In the genomic region with DNA sequence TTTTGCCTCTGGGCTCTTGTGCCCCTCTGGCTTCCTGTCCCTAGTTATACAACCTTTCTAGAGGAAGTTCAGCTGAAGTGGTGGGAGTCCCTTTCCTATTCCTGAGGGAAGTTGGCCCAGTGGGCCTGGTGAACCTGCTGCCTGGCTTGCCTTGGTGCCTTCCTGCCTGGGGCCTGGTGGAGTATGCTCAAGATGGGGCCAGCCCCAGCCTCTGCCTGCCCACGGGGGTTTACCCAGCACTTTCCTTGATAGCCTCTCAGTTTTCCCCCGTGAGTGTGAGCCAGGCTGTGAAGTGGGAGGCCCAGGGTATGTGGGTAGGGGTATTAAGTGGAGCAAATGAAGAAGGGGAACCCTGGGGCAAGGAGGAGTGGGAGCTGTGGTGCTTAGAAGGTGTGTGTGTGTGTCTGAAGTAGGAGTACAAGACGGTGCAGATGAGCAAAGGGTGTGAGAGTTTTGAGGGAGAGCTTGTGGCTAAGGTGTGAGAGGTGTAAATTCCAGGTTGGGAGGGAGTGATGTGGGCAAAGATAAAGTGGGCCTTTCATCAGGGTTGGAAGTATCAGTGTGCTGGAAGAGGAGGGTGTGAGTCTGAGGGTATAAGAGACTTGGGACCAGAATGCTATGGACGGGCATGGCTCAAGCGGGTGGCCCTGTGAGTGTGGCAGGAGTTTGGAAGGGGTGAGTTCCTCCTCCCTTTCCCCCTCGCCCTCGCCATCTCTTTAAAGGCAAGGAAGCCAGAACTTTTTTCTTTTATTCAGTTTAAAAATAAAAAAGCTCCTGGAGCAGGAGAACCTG, we compare ENCODE assay signal across 28 cellular contexts. TPM values are rescaled to one million over a fixed set of nuclear protein-coding genes. Genes with fewer than 3 reads are reported as not detected.
DNase-seq lines count a peak whose midpoint lies in the region; ATAC-seq lines count a peak whose summit lies in the region.
"Had no signal": no experiment of that assay in that cellular context is flagged by ENCODE, and none has a peak within 500 bp of the region (broad histone marks: within the 10 kb centered on the region; RNA-seq: fewer than 3 reads in every experiment).

No MANE protein-coding gene starts in this region.

- no peak for DNase-seq in activated T-cell treated with anti-CD3 and anti-CD28 coated beads, Interleukin-2, amount 50 U/mL, for 4 hours
- DNase-seq in activated T-cell treated with anti-CD3 and anti-CD28 coated beads, Interleukin-2, amount 50 U/mL, for 72 hours: no peak
- no peak for DNase-seq in activated T-helper 1 cell treated with anti-CD3 and anti-CD28 coated beads, Interleukin-12 subunit alpha, Interleukin-12 subunit beta, Interleukin-2, Interleukin-4 antibody, amounts not matched to agents 30 ng/mL and 10 ng/mL and 1 ng/mL, durations not matched to agents 14 hours and 24 hours and 36 hours (ENCODE audit: low spot score)
- peak; percentile 19 for DNase-seq in kidney tubule cell (ENCODE audit: low spot score)
- no peak for DNase-seq in stimulated activated naive CD8-positive, alpha-beta T cell treated with anti-CD3 and anti-CD28 coated beads, Interleukin-15, amount 100 ng/mL, for 72 hours
- DNase-seq in LoVo (ENCODE audit: low spot score): no peak
- DNase-seq in cerebellar nuclear complex (lab: John Stamatoyannopoulos, UW): no peak
- DNase-seq in posterior vena cava (ENCODE audit: low spot score): no peak
- DNase-seq: activated CD8-positive, alpha-beta memory T cell treated with anti-CD3 and anti-CD28 coated beads for 24 hours; activated naive CD8-positive, alpha-beta T cell treated with anti-CD3 and anti-CD28 coated beads, Interleukin-2, amount 10 ng/mL, durations not matched to agents 7 days and 5 days; activated T-cell treated with anti-CD3 and anti-CD28 coated beads, Interleukin-2, amount 50 U/mL, for 24 hours; AML-193; CD4-positive, alpha-beta memory T cell; effector memory CD4-positive, alpha-beta T cell; esophagus squamous epithelium; GM23248; hypothalamus; KBM-7; left ventricle myocardium superior; NCI-H1694; NCI-H510A treated with DMSO at 0.1 percent for 48 hours had no signal

- H3K4me1 Mint-ChIP-seq in activated T-cell treated with anti-CD3 and anti-CD28 coated beads, Interleukin-2, amount 50 U/mL, for 4 hours (ENCODE audit: low read depth): peaks cover 44% of the 10 kb centered on the region
- H3K4me1 Mint-ChIP-seq in activated T-cell treated with anti-CD3 and anti-CD28 coated beads, Interleukin-2, amount 50 U/mL, for 72 hours (ENCODE audit: low read depth): peaks cover 60% of the 10 kb centered on the region
- peaks cover 22% of the 10 kb centered on the region for H3K4me1 Mint-ChIP-seq in activated T-helper 1 cell treated with anti-CD3 and anti-CD28 coated beads, Interleukin-12 subunit alpha, Interleukin-12 subunit beta, Interleukin-2, Interleukin-4 antibody, amounts not matched to agents 30 ng/mL and 10 ng/mL and 1 ng/mL, durations not matched to agents 14 hours and 24 hours and 36 hours (ENCODE audit: low read depth)
- peaks cover 65% of the 10 kb centered on the region for H3K4me1 Mint-ChIP-seq in stimulated activated naive CD8-positive, alpha-beta T cell treated with anti-CD3 and anti-CD28 coated beads, Interleukin-15, amount 100 ng/mL, for 72 hours

- peaks cover 92% of the 10 kb centered on the region for H3K27me3 Mint-ChIP-seq in activated T-cell treated with anti-CD3 and anti-CD28 coated beads, Interleukin-2, amount 50 U/mL, for 4 hours (ENCODE audit: low read depth)
- peaks cover 96% of the 10 kb centered on the region for H3K27me3 Mint-ChIP-seq in activated T-cell treated with anti-CD3 and anti-CD28 coated beads, Interleukin-2, amount 50 U/mL, for 72 hours (ENCODE audit: low read depth)
- peaks cover 88% of the 10 kb centered on the region for H3K27me3 Mint-ChIP-seq in activated T-helper 1 cell treated with anti-CD3 and anti-CD28 coated beads, Interleukin-12 subunit alpha, Interleukin-12 subunit beta, Interleukin-2, Interleukin-4 antibody, amounts not matched to agents 30 ng/mL and 10 ng/mL and 1 ng/mL, durations not matched to agents 14 hours and 24 hours and 36 hours (ENCODE audit: insufficient read depth)
- peaks cover 100% of the 10 kb centered on the region for H3K27me3 Mint-ChIP-seq in stimulated activated naive CD8-positive, alpha-beta T cell treated with anti-CD3 and anti-CD28 coated beads, Interleukin-15, amount 100 ng/mL, for 72 hours

- H3K9me3 Mint-ChIP-seq in activated T-cell treated with anti-CD3 and anti-CD28 coated beads, Interleukin-2, amount 50 U/mL, for 4 hours: no peaks in the 10 kb centered on the region
- H3K9me3 Mint-ChIP-seq in activated T-cell treated with anti-CD3 and anti-CD28 coated beads, Interleukin-2, amount 50 U/mL, for 72 hours: no peaks in the 10 kb centered on the region
- H3K9me3 Mint-ChIP-seq in activated T-helper 1 cell treated with anti-CD3 and anti-CD28 coated beads, Interleukin-12 subunit alpha, Interleukin-12 subunit beta, Interleukin-2, Interleukin-4 antibody, amounts not matched to agents 30 ng/mL and 10 ng/mL and 1 ng/mL, durations not matched to agents 14 hours and 24 hours and 36 hours: no peaks in the 10 kb centered on the region
- no peaks in the 10 kb centered on the region for H3K9me3 Mint-ChIP-seq in stimulated activated naive CD8-positive, alpha-beta T cell treated with anti-CD3 and anti-CD28 coated beads, Interleukin-15, amount 100 ng/mL, for 72 hours
- H3K9me3 Mint-ChIP-seq: activated naive CD8-positive, alpha-beta T cell treated with anti-CD3 and anti-CD28 coated beads, Interleukin-2, amount 10 ng/mL, durations not matched to agents 7 days and 5 days; activated T-cell treated with anti-CD3 and anti-CD28 coated beads, Interleukin-2, amount 50 U/mL, for 24 hours; T-helper 1 cell treated with Interleukin-12 subunit alpha and Interleukin-12 subunit beta and Interleukin-4 antibody, amounts not matched to agents 30 μg/mL and 1 μg/mL, for 36 hours had no signal

- no peak overlapping the region for H3K4me3 Mint-ChIP-seq in activated T-cell treated with anti-CD3 and anti-CD28 coated beads, Interleukin-2, amount 50 U/mL, for 4 hours
- peak overlapping the region in 1 of 2 donors; percentile 40 for H3K4me3 Mint-ChIP-seq in activated T-cell treated with anti-CD3 and anti-CD28 coated beads, Interleukin-2, amount 50 U/mL, for 72 hours
- H3K4me3 Mint-ChIP-seq in activated T-helper 1 cell treated with anti-CD3 and anti-CD28 coated beads, Interleukin-12 subunit alpha, Interleukin-12 subunit beta, Interleukin-2, Interleukin-4 antibody, amounts not matched to agents 30 ng/mL and 10 ng/mL and 1 ng/mL, durations not matched to agents 14 hours and 24 hours and 36 hours: no peak overlapping the region
- no peak overlapping the region for H3K4me3 Mint-ChIP-seq in stimulated activated naive CD8-positive, alpha-beta T cell treated with anti-CD3 and anti-CD28 coated beads, Interleukin-15, amount 100 ng/mL, for 72 hours
- H3K4me3 Mint-ChIP-seq: activated T-cell treated with anti-CD3 and anti-CD28 coated beads, Interleukin-2, amount 50 U/mL, for 24 hours; T-helper 1 cell treated with Interleukin-12 subunit alpha and Interleukin-12 subunit beta and Interleukin-4 antibody, amounts not matched to agents 30 μg/mL and 1 μg/mL, for 36 hours had no signal

- ATAC-seq in activated T-cell treated with anti-CD3 and anti-CD28 coated beads, Interleukin-2, amount 50 U/mL, for 4 hours: peak; percentile 12 to 15
- no peak for ATAC-seq in activated T-cell treated with anti-CD3 and anti-CD28 coated beads, Interleukin-2, amount 50 U/mL, for 72 hours (replicated peaks in 1 of 2)
- peak; percentile 60 for ATAC-seq in stimulated activated naive CD8-positive, alpha-beta T cell treated with anti-CD3 and anti-CD28 coated beads, Interleukin-15, amount 100 ng/mL, for 72 hours
- ATAC-seq: left ventricle myocardium superior had no signal

- H3K36me3 Mint-ChIP-seq in activated T-cell treated with anti-CD3 and anti-CD28 coated beads, Interleukin-2, amount 50 U/mL, for 4 hours (ENCODE audit: insufficient read depth): no peaks in the 10 kb centered on the region
- H3K36me3 Mint-ChIP-seq in activated T-cell treated with anti-CD3 and anti-CD28 coated beads, Interleukin-2, amount 50 U/mL, for 72 hours (ENCODE audit: insufficient read depth in 2 of 2): peaks cover 1% of the 10 kb centered on the region in 2 donors
- H3K36me3 Mint-ChIP-seq in activated T-helper 1 cell treated with anti-CD3 and anti-CD28 coated beads, Interleukin-12 subunit alpha, Interleukin-12 subunit beta, Interleukin-2, Interleukin-4 antibody, amounts not matched to agents 30 ng/mL and 10 ng/mL and 1 ng/mL, durations not matched to agents 14 hours and 24 hours and 36 hours (ENCODE audit: low read depth): peaks cover 2% of the 10 kb centered on the region
- H3K36me3 Mint-ChIP-seq: activated naive CD8-positive, alpha-beta T cell treated with anti-CD3 and anti-CD28 coated beads, Interleukin-2, amount 10 ng/mL, durations not matched to agents 7 days and 5 days; brain; CD4-positive, alpha-beta memory T cell had no signal

- intact Hi-C loops in activated T-helper 1 cell treated with anti-CD3 and anti-CD28 coated beads, Interleukin-12 subunit alpha, Interleukin-12 subunit beta, Interleukin-2, Interleukin-4 antibody, amounts not matched to agents 30 ng/mL and 10 ng/mL and 1 ng/mL, durations not matched to agents 14 hours and 24 hours and 36 hours (cut with micrococcal nuclease): loop anchor here (10.0 kb wide), 1 partner anchor 330 kb away; a partner anchor contains a TSS
- intact Hi-C loops in posterior vena cava (cut with DNase I): loop anchor here in 1 of 2 donors (2.0 kb wide), 1 partner anchor 54 kb away; no protein-coding TSS in a partner anchor

- H3K27ac Mint-ChIP-seq in activated T-cell treated with anti-CD3 and anti-CD28 coated beads, Interleukin-2, amount 50 U/mL, for 72 hours: no peak overlapping the region
- peak overlapping the region; percentile 2 for H3K27ac Mint-ChIP-seq in activated T-helper 1 cell treated with anti-CD3 and anti-CD28 coated beads, Interleukin-12 subunit alpha, Interleukin-12 subunit beta, Interleukin-2, Interleukin-4 antibody, amounts not matched to agents 30 ng/mL and 10 ng/mL and 1 ng/mL, durations not matched to agents 14 hours and 24 hours and 36 hours
- no peak overlapping the region for H3K27ac Mint-ChIP-seq in stimulated activated naive CD8-positive, alpha-beta T cell treated with anti-CD3 and anti-CD28 coated beads, Interleukin-15, amount 100 ng/mL, for 72 hours
- H3K27ac Mint-ChIP-seq: activated naive CD8-positive, alpha-beta T cell treated with anti-CD3 and anti-CD28 coated beads, Interleukin-2, amount 10 ng/mL, durations not matched to agents 7 days and 5 days; activated T-cell treated with anti-CD3 and anti-CD28 coated beads, Interleukin-2, amount 50 U/mL, for 24 hours; CD4-positive, alpha-beta memory T cell; progenitor cell of endocrine pancreas; T-helper 1 cell treated with Interleukin-12 subunit alpha and Interleukin-12 subunit beta and Interleukin-4 antibody, amounts not matched to agents 30 μg/mL and 1 μg/mL, for 36 hours had no signal

RNA-seq across cellular contexts. Expression of a gene that starts 10.9 kb away (rescaled TPM):
- total RNA-seq in activated T-cell treated with anti-CD3 and anti-CD28 coated beads, Interleukin-2, amount 50 U/mL, for 4 hours: not detected
- total RNA-seq in activated T-cell treated with anti-CD3 and anti-CD28 coated beads, Interleukin-2, amount 50 U/mL, for 72 hours: under 1 TPM; 0.38 to 0.90 TPM
- total RNA-seq in activated T-helper 1 cell treated with anti-CD3 and anti-CD28 coated beads, Interleukin-12 subunit alpha, Interleukin-12 subunit beta, Interleukin-2, Interleukin-4 antibody, amounts not matched to agents 30 ng/mL and 10 ng/mL and 1 ng/mL, durations not matched to agents 14 hours and 24 hours and 36 hours: not detected in 2 replicates
- total RNA-seq in posterior vena cava: not detected
- total RNA-seq: activated naive CD8-positive, alpha-beta T cell treated with anti-CD3 and anti-CD28 coated beads, Interleukin-2, amount 10 ng/mL, durations not matched to agents 7 days and 5 days; CD4-positive, alpha-beta memory T cell; esophagus squamous epithelium; frontal cortex; GM23248; left ventricle myocardium superior; mononuclear cell; progenitor cell of endocrine pancreas; RPMI7951; SJSA1 had no signal

Comparison
In these comparisons a context has a peak if more than half of its experiments do, and no peak if none do; other contexts are left out.
1. ATAC-seq: peak in activated T-cell treated with anti-CD3 and anti-CD28 coated beads, Interleukin-2, amount 50 U/mL, for 4 hours (2 of 2) and stimulated activated naive CD8-positive, alpha-beta T cell treated with anti-CD3 and anti-CD28 coated beads, Interleukin-15, amount 100 ng/mL, for 72 hours (single experiment); none in activated T-cell treated with anti-CD3 and anti-CD28 coated beads, Interleukin-2, amount 50 U/mL, for 72 hours (0 of 2).